Comparison of ENCODE assay signal across 1 cellular context in the genomic region with DNA sequence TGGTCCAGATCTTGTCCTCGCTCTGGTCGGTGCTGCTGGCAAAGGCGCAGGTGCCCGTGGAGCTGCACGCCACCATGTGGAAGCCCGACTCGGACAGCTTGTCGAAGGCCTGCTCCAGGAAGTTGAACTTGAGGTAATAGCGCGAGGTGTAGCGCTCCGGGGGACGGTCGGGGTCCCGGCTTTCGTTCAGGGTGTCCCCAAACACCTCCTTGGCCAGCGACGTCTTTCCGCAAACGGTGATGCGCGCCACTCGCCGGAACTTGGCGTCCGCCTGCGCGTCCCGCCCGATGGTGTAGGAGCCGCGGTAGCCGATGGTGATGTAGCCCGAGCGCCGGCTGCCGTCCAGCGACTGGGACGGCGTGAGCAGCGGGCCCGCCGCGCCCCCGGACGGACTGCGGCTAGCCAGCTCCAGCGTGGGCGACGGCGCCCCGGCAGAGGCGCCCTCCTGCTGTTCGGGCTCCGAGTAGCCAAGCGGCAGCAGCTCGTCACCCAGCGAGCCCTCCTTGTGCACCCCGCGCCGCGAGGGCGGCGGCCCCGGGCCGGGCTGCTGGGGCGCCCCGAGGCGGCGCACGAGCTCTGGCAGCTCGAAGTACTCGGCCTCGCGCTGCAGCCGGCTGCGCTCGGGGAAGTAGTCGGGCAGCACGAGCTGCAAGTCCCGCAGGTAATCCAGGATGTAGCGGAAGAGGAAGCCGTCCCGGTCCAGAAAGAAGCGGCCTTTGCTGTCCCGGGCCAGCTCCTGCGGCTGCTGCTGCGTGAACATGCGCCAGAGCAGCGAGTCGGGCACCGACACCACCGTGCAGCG.
A peak's percentile ranks its signal among the peaks of the same experiment; 100 is the strongest.
TF ChIP-seq lines count a peak whose summit lies in the region.

No MANE protein-coding gene starts in this region.

TF ChIP-seq in K562, 482 proteins besides CTCF, POLR2A, EP300 and RAD21 (continued from another document):
- no peak for TF ChIP-seq CEBPZ (IDR thresholded peaks at IDR 0.05; ENCODE audit: borderline replicate concordance, low read depth, low read length)
- TF ChIP-seq L3MBTL2 (IDR thresholded peaks at IDR 0.05) = peak; percentile 80
- TF ChIP-seq, protein P1, sequence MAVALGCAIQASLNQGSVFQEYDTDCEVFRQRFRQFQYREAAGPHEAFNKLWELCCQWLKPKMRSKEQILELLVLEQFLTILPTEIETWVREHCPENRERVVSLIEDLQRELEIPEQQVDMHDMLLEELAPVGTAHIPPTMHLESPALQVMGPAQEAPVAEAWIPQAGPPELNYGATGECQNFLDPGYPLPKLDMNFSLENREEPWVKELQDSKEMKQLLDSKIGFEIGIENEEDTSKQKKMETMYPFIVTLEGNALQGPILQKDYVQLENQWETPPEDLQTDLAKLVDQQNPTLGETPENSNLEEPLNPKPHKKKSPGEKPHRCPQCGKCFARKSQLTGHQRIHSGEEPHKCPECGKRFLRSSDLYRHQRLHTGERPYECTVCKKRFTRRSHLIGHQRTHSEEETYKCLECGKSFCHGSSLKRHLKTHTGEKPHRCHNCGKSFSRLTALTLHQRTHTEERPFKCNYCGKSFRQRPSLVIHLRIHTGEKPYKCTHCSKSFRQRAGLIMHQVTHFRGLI (CRISPR knock-in tag; IDR thresholded peaks at IDR 0.05) = no peak
- no peak for TF ChIP-seq ZNF780A (CRISPR knock-in tag; IDR thresholded peaks at IDR 0.05)
- TF ChIP-seq HDAC3 (IDR thresholded peaks at IDR 0.05; ENCODE audit: borderline replicate concordance, partially characterized antibody) = no peak
- no peak for TF ChIP-seq KAT8 (IDR thresholded peaks at IDR 0.05; ENCODE audit: low read depth)
- no peak for TF ChIP-seq ZNF696 (CRISPR knock-in tag; conservative IDR thresholded peaks at IDR 0.05)
- no peak for TF ChIP-seq ZNF324 (CRISPR knock-in tag; IDR thresholded peaks at IDR 0.05)
- TF ChIP-seq USF2 (CRISPR knock-in tag; IDR thresholded peaks at IDR 0.05) = no peak
- peak; percentile 5 to 43; a peak in 1 of 4 replicates for TF ChIP-seq NRF1 (conservative IDR thresholded peaks at IDR 0.05 in 1 of 2, IDR thresholded peaks at IDR 0.05 in 1 of 2)
- TF ChIP-seq HEY1 (CRISPR knock-in tag; IDR thresholded peaks at IDR 0.05; ENCODE audit: borderline replicate concordance) = no peak
- no peak for TF ChIP-seq RBM39 (optimal IDR thresholded peaks at IDR 0.05; ENCODE audit: low read depth, low read length)
- no peak for TF ChIP-seq SP1 (CRISPR knock-in tag; IDR thresholded peaks at IDR 0.05)
- TF ChIP-seq RBM15 (IDR thresholded peaks at IDR 0.05; ENCODE audit: insufficient read depth, low read length) = no peak
- TF ChIP-seq POLR2G (IDR thresholded peaks at IDR 0.05; ENCODE audit: low read depth, low read length) = no peak
- TF ChIP-seq, protein P2, sequence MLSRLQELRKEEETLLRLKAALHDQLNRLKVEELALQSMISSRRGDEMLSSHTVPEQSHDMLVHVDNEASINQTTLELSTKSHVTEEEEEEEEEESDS (CRISPR knock-in tag; IDR thresholded peaks at IDR 0.05) = no peak
- TF ChIP-seq HNRNPK (IDR thresholded peaks at IDR 0.05; ENCODE audit: low read depth, low read length, poor library complexity, severe bottlenecking) = no peak
- no peak for TF ChIP-seq XRCC3 (IDR thresholded peaks at IDR 0.05)
- no peak for TF ChIP-seq ZNF436 (CRISPR knock-in tag; IDR thresholded peaks at IDR 0.05)
- no peak for TF ChIP-seq SREBF1 (IDR thresholded peaks at IDR 0.05; ENCODE audit: borderline replicate concordance, low read depth, low read length)
- no peak for TF ChIP-seq MEF2A (IDR thresholded peaks at IDR 0.05; ENCODE audit: control insufficient read depth, low read depth, low read length)
- no peak for TF ChIP-seq NR2C1 (IDR thresholded peaks at IDR 0.05)
- no peak for TF ChIP-seq NR2C1 (tag; IDR thresholded peaks at IDR 0.05)
- TF ChIP-seq, protein P3, sequence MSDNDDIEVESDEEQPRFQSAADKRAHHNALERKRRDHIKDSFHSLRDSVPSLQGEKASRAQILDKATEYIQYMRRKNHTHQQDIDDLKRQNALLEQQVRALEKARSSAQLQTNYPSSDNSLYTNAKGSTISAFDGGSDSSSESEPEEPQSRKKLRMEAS (CRISPR knock-in tag; IDR thresholded peaks at IDR 0.05) = peak; percentile 16; the same call in 1 of the 2 replicates
- TF ChIP-seq E2F6 (IDR thresholded peaks at IDR 0.05; ENCODE audit: borderline replicate concordance in 1 of 2, extremely low read depth in 1 of 2, insufficient read depth in 1 of 2, insufficient read length in 1 of 2, low read depth in 1 of 2, low read length in 1 of 2, poor library complexity in 1 of 2, severe bottlenecking in 1 of 2) = peak in 1 of 2 experiments; percentile 87
- peak; percentile 53 for TF ChIP-seq MGA (IDR thresholded peaks at IDR 0.05)
- no peak for TF ChIP-seq HMG20A (CRISPR knock-in tag; conservative IDR thresholded peaks at IDR 0.05)
- TF ChIP-seq, protein P4, sequence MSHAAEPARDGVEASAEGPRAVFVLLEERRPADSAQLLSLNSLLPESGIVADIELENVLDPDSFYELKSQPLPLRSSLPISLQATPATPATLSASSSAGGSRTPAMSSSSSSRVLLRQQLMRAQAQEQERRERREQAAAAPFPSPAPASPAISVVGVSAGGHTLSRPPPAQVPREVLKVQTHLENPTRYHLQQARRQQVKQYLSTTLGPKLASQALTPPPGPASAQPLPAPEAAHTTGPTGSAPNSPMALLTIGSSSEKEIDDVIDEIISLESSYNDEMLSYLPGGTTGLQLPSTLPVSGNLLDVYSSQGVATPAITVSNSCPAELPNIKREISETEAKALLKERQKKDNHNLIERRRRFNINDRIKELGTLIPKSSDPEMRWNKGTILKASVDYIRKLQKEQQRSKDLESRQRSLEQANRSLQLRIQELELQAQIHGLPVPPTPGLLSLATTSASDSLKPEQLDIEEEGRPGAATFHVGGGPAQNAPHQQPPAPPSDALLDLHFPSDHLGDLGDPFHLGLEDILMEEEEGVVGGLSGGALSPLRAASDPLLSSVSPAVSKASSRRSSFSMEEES (CRISPR knock-in tag; IDR thresholded peaks at IDR 0.05) = no peak
- no peak for TF ChIP-seq BCL6 (CRISPR knock-in tag; IDR thresholded peaks at IDR 0.05)
- TF ChIP-seq ZFX (CRISPR knock-in tag; IDR thresholded peaks at IDR 0.05) = 0 out of 2 replicates have a peak, but pooled peaks have one; percentile 7
